Comparison of ENCODE assay signal across 1 cellular context in genomic region chr1:167714851-167715652, GRCh38.
TF ChIP-seq lines count a peak whose summit lies in the region.

No MANE protein-coding gene starts in this region.

TF ChIP-seq in HepG2, 621 proteins besides CTCF, POLR2A, EP300 and RAD21 (continued from another document and continues in another):
- TF ChIP-seq ZFP37 (CRISPR knock-in tag; IDR thresholded peaks at IDR 0.05; ENCODE audit: borderline replicate concordance) (0 out of 2 replicates have a peak, but pooled peaks have one; percentile 20), KLF15 (CRISPR knock-in tag; IDR thresholded peaks at IDR 0.05; ENCODE audit: borderline replicate concordance) (no peak), ZXDC (CRISPR knock-in tag; IDR thresholded peaks at IDR 0.05) (no peak), ELK4 (CRISPR knock-in tag; IDR thresholded peaks at IDR 0.05; ENCODE audit: borderline replicate concordance) (no peak), CEBPG (CRISPR knock-in tag; IDR thresholded peaks at IDR 0.05) (peak; percentile 36; the same call in 1 of the 2 replicates), MLLT10 (CRISPR knock-in tag; IDR thresholded peaks at IDR 0.05) (no peak), GTF3A (CRISPR knock-in tag; conservative IDR thresholded peaks at IDR 0.05) (no peak), ZFX (CRISPR knock-in tag; IDR thresholded peaks at IDR 0.05; ENCODE audit: low read depth) (peak; percentile 27; the same call in 1 of the 2 replicates), SP5 (CRISPR knock-in tag; IDR thresholded peaks at IDR 0.05; ENCODE audit: borderline replicate concordance, low read depth) (peak; percentile 63), KAT8 (CRISPR knock-in tag; IDR thresholded peaks at IDR 0.05) (peak; percentile 59; the same call in 1 of the 2 replicates), ARID5B (CRISPR knock-in tag; IDR thresholded peaks at IDR 0.05) (peak; percentile 62; the same call in 1 of the 2 replicates), ZMYM4 (CRISPR knock-in tag; IDR thresholded peaks at IDR 0.05) (peak; percentile 70), ZNF331 (CRISPR knock-in tag; IDR thresholded peaks at IDR 0.05) (peak; percentile 88), ZMYM3 (CRISPR knock-in tag; IDR thresholded peaks at IDR 0.05) (peak; percentile 37; the same call in 1 of the 2 replicates), TARDBP (CRISPR knock-in tag; IDR thresholded peaks at IDR 0.05) (peak; percentile 54; the same call in 1 of the 2 replicates), HNRNPK (IDR thresholded peaks at IDR 0.05; ENCODE audit: low read depth, low read length, poor library complexity, severe bottlenecking) (no peak), KLF12 (CRISPR knock-in tag; IDR thresholded peaks at IDR 0.05; ENCODE audit: borderline replicate concordance) (no peak), SETDB1 (CRISPR knock-in tag; IDR thresholded peaks at IDR 0.05; ENCODE audit: borderline replicate concordance) (no peak), ZNF142 (CRISPR knock-in tag; IDR thresholded peaks at IDR 0.05) (no peak), NAIF1 (CRISPR knock-in tag; IDR thresholded peaks at IDR 0.05; ENCODE audit: borderline replicate concordance) (no peak), HMG20A (CRISPR knock-in tag; IDR thresholded peaks at IDR 0.05; ENCODE audit: borderline replicate concordance) (no peak), SALL2 (CRISPR knock-in tag; IDR thresholded peaks at IDR 0.05) (no peak), ZBTB39 (CRISPR knock-in tag; IDR thresholded peaks at IDR 0.05) (peak; percentile 65; the same call in 1 of the 2 replicates)
- TF ChIP-seq, protein P1, sequence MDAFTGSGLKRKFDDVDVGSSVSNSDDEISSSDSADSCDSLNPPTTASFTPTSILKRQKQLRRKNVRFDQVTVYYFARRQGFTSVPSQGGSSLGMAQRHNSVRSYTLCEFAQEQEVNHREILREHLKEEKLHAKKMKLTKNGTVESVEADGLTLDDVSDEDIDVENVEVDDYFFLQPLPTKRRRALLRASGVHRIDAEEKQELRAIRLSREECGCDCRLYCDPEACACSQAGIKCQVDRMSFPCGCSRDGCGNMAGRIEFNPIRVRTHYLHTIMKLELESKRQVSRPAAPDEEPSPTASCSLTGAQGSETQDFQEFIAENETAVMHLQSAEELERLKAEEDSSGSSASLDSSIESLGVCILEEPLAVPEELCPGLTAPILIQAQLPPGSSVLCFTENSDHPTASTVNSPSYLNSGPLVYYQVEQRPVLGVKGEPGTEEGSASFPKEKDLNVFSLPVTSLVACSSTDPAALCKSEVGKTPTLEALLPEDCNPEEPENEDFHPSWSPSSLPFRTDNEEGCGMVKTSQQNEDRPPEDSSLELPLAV (CRISPR knock-in tag; conservative IDR thresholded peaks at IDR 0.05; ENCODE audit: low read depth): no peak
- TF ChIP-seq, protein P2, sequence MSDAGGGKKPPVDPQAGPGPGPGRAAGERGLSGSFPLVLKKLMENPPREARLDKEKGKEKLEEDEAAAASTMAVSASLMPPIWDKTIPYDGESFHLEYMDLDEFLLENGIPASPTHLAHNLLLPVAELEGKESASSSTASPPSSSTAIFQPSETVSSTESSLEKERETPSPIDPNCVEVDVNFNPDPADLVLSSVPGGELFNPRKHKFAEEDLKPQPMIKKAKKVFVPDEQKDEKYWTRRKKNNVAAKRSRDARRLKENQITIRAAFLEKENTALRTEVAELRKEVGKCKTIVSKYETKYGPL (CRISPR knock-in tag; IDR thresholded peaks at IDR 0.05): no peak
- TF ChIP-seq, protein P3, sequence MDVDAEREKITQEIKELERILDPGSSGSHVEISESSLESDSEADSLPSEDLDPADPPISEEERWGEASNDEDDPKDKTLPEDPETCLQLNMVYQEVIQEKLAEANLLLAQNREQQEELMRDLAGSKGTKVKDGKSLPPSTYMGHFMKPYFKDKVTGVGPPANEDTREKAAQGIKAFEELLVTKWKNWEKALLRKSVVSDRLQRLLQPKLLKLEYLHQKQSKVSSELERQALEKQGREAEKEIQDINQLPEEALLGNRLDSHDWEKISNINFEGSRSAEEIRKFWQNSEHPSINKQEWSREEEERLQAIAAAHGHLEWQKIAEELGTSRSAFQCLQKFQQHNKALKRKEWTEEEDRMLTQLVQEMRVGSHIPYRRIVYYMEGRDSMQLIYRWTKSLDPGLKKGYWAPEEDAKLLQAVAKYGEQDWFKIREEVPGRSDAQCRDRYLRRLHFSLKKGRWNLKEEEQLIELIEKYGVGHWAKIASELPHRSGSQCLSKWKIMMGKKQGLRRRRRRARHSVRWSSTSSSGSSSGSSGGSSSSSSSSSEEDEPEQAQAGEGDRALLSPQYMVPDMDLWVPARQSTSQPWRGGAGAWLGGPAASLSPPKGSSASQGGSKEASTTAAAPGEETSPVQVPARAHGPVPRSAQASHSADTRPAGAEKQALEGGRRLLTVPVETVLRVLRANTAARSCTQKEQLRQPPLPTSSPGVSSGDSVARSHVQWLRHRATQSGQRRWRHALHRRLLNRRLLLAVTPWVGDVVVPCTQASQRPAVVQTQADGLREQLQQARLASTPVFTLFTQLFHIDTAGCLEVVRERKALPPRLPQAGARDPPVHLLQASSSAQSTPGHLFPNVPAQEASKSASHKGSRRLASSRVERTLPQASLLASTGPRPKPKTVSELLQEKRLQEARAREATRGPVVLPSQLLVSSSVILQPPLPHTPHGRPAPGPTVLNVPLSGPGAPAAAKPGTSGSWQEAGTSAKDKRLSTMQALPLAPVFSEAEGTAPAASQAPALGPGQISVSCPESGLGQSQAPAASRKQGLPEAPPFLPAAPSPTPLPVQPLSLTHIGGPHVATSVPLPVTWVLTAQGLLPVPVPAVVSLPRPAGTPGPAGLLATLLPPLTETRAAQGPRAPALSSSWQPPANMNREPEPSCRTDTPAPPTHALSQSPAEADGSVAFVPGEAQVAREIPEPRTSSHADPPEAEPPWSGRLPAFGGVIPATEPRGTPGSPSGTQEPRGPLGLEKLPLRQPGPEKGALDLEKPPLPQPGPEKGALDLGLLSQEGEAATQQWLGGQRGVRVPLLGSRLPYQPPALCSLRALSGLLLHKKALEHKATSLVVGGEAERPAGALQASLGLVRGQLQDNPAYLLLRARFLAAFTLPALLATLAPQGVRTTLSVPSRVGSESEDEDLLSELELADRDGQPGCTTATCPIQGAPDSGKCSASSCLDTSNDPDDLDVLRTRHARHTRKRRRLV (CRISPR knock-in tag; IDR thresholded peaks at IDR 0.05): peak; percentile 69; the same call in 1 of the 2 replicates
- TF ChIP-seq, protein P4, sequence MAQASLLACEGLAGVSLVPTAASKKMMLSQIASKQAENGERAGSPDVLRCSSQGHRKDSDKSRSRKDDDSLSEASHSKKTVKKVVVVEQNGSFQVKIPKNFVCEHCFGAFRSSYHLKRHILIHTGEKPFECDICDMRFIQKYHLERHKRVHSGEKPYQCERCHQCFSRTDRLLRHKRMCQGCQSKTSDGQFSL (CRISPR knock-in tag; IDR thresholded peaks at IDR 0.05): no peak
